ENCODE assay signal across 1 cellular context in the genomic region with DNA sequence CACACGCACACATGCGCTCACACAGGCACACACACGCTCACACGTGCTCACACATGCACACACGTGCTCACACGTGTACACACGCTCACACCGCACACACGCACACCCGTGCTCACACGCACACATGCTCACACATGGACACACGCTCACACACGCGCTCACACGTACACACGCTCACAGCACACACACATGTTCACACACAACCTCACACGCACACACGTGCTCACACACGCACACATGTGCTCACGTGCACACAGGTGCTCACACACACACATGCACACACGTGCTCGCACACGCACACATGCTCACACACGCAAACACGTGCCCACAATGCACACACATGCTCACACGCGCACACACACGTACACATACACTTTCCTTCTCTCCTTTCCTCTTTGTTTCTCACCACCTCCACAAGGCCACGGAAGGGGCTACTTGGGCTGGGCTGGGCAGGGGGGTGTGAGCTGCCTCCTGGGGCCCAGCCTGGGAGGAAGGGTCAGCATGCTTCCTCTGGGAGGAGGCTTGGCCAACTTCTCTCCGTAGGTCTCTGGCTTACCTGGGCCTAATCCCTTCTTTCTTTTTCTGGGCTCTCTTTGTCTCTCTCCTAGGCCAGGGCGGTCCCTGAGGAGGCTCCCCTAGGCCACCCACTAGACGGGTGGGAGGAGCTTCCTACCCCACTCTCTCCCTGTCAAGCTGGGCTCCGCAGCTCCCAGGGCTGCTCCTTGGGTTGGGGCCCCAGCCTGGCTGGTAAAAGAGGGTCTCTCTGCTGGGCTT.
TF ChIP-seq lines count a peak whose summit lies in the region.

No MANE protein-coding gene starts in this region.

TF ChIP-seq in H1, 55 proteins besides CTCF, POLR2A, EP300 and RAD21:
- TF ChIP-seq CHD2 (IDR thresholded peaks at IDR 0.05; ENCODE audit: low read length) (0 out of 2 replicates have a peak, but pooled peaks have one; percentile 19), SAP30 (IDR thresholded peaks at IDR 0.05; ENCODE audit: insufficient read depth, insufficient replicate concordance, low read length) (no peak), ASH2L (IDR thresholded peaks at IDR 0.05; ENCODE audit: low read length) (no peak), CHD7 (IDR thresholded peaks at IDR 0.05; ENCODE audit: insufficient replicate concordance, low read length) (no peak), YY1 (IDR thresholded peaks at IDR 0.05; ENCODE audit: low read depth, low read length) (no peak), SIRT6 (IDR thresholded peaks at IDR 0.05; ENCODE audit: low read length) (peak; percentile 77), SIN3A (conservative IDR thresholded peaks at IDR 0.05 in 1 of 2, IDR thresholded peaks at IDR 0.05 in 1 of 2; ENCODE audit: low read depth in 1 of 2, low read length in 2 of 2) (0 out of 4 replicates have a peak, but pooled peaks of 1 of the 2 experiments have one; percentile 37), JUN (IDR thresholded peaks at IDR 0.05; ENCODE audit: low read depth, low read length) (peak; percentile 56; the same call in 1 of the 2 replicates), MAFK (IDR thresholded peaks at IDR 0.05; ENCODE audit: low read depth, low read length) (no peak), BACH1 (IDR thresholded peaks at IDR 0.05; ENCODE audit: low read length) (peak; percentile 59; the same call in 1 of the 2 replicates), NANOG (IDR thresholded peaks at IDR 0.05; ENCODE audit: insufficient read depth, low read depth, low read length, poor library complexity, severe bottlenecking) (no peak), EGR1 (IDR thresholded peaks at IDR 0.05; ENCODE audit: borderline replicate concordance, low read depth, low read length) (no peak), CREB1 (IDR thresholded peaks at IDR 0.05) (peak; percentile 5; the same call in 1 of the 2 replicates), BCL11A (IDR thresholded peaks at IDR 0.05; ENCODE audit: low read depth in 2 of 2, low read length in 2 of 2) (no peak), RXRA (IDR thresholded peaks at IDR 0.05; ENCODE audit: insufficient read depth, low read depth, low read length) (no peak), ATF3 (IDR thresholded peaks at IDR 0.05; ENCODE audit: insufficient read depth, low read depth, low read length) (no peak), MAX (IDR thresholded peaks at IDR 0.05) (peak; percentile 92), HDAC2 (IDR thresholded peaks at IDR 0.05; ENCODE audit: borderline replicate concordance in 1 of 2, low read depth in 2 of 2, low read length in 2 of 2) (no peak), TAF7 (optimal IDR thresholded peaks at IDR 0.05; ENCODE audit: borderline replicate concordance, low read depth, low read length) (no peak), TCF12 (IDR thresholded peaks at IDR 0.05; ENCODE audit: low read depth, low read length) (no peak), FOSL1 (IDR thresholded peaks at IDR 0.05; ENCODE audit: insufficient read depth, low read depth, low read length) (no peak), ZNF274 (IDR thresholded peaks at IDR 0.05; ENCODE audit: borderline replicate concordance, extremely low read depth, low read length) (no peak), TAF1 (IDR thresholded peaks at IDR 0.05; ENCODE audit: low read depth, low read length) (0 out of 2 replicates have a peak, but pooled peaks have one; percentile 41)
